ENCODE assay signal across 16 cellular contexts in the genomic region with DNA sequence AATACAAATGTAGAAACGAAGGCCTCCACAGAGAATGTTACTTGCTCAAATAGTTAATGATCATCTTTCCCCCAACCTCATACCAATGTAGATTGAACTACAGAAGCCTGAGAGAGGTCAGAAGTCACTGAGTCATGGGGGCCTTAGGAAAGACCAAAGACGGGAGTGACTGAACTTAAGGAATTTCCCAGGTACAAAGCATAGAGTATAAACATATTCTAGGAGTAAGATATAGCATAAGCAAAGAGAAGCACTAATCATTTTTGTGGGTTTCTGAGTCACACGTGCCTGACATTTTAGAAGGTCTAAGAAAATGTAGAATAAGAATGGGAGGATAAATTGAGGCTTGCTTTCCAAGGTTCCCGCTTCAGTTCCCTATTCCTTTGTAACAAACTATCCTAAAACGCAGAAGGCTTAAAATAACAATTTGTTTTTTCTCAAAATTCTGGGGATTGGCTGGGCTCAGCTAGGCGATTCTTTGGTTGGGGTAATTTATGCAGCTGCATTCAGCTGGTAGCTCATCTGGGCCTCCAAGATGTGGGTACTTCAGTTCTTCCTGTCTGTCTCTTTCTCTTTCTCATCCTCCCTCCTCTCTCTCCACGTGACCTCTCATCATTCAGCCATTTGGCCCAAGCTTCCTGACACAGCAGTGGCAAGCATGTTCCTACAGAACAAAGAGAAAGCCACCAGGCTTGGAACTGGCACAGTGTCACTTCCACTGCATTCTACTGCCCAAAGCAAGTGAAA.
DNase-seq lines count a peak whose midpoint lies in the region; ATAC-seq and TF ChIP-seq lines count a peak whose summit lies in the region.
"Had no signal": no experiment of that assay in that cellular context is flagged by ENCODE, and none has a peak within 500 bp of the region (broad histone marks: within the 10 kb centered on the region; RNA-seq: fewer than 3 reads in every experiment).

No MANE protein-coding gene starts in this region.

- H3K4me3 ChIP-seq in mesendoderm (ENCODE audit: low read length): no peak overlapping the region
- H3K4me3 ChIP-seq in H7 (ENCODE audit: insufficient read depth, low read depth, low read length): no peak overlapping the region
- no peak overlapping the region for H3K4me3 ChIP-seq in vagina
- H3K4me3 ChIP-seq: heart left ventricle, neural progenitor cell, skin epidermis had no signal

- DNase-seq in NCI-H510A treated with DMSO at 0.1 percent for 48 hours (lab: John Stamatoyannopoulos, UW) (peak; percentile 57), NCI-H510A (lab: John Stamatoyannopoulos, UW) (no peak), HFFc6 (no peak), mesendoderm (no peak), OCI-M1 (lab: John Stamatoyannopoulos, UW) (no peak), H7 (no peak), vagina (ENCODE audit: extremely low spot score in 2 of 2) (no peak)
- peak; percentile 17 for DNase-seq in activated naive CD8-positive, alpha-beta T cell treated with anti-CD3 and anti-CD28 coated beads, Interleukin-2, amount 50 U/mL, for 24 hours
- DNase-seq: activated CD4-positive, alpha-beta T cell treated with anti-CD3 and anti-CD28 coated beads, Interleukin-2, amount 10 ng/mL, durations not matched to agents 7 days and 5 days; amygdala; heart left ventricle; NCI-H1930; SW 1271 had no signal

- no peak overlapping the region for H3K56ac ChIP-seq in mesendoderm (ENCODE audit: low read length)

- TF ChIP-seq POLR2A in vagina (IDR thresholded peaks at IDR 0.05): no peak

- peaks cover 9% of the 10 kb centered on the region for H3K9me3 Mint-ChIP-seq in HFFc6
- peaks cover 9% of the 10 kb centered on the region for H3K9me3 Mint-ChIP-seq in activated naive CD8-positive, alpha-beta T cell treated with anti-CD3 and anti-CD28 coated beads, Interleukin-2, amount 50 U/mL, for 24 hours
- H3K9me3 Mint-ChIP-seq: neural progenitor cell had no signal

- H3K27me3 Mint-ChIP-seq in HFFc6 (ENCODE audit: insufficient read depth): no peaks in the 10 kb centered on the region; the same call in 1 of the 2 replicates
- H3K27me3 Mint-ChIP-seq in activated naive CD8-positive, alpha-beta T cell treated with anti-CD3 and anti-CD28 coated beads, Interleukin-2, amount 50 U/mL, for 24 hours: no peaks in the 10 kb centered on the region
- H3K27me3 Mint-ChIP-seq: activated CD4-positive, alpha-beta T cell treated with anti-CD3 and anti-CD28 coated beads, Interleukin-2, amount 10 ng/mL, durations not matched to agents 7 days and 5 days had no signal

- no peak overlapping the region for H3K4me3 Mint-ChIP-seq in HFFc6
- peak overlapping the region; percentile 58 for H3K4me3 Mint-ChIP-seq in activated naive CD8-positive, alpha-beta T cell treated with anti-CD3 and anti-CD28 coated beads, Interleukin-2, amount 50 U/mL, for 24 hours
- H3K4me3 Mint-ChIP-seq: activated CD4-positive, alpha-beta T cell treated with anti-CD3 and anti-CD28 coated beads, Interleukin-2, amount 10 ng/mL, durations not matched to agents 7 days and 5 days; neural progenitor cell had no signal

- H3K4ac ChIP-seq in mesendoderm (ENCODE audit: low read depth, low read length): no peak overlapping the region

- H2BK5ac ChIP-seq in mesendoderm (ENCODE audit: low read length): no peak overlapping the region

- H3K79me2 ChIP-seq in mesendoderm (ENCODE audit: control insufficient read depth, insufficient read depth, low read length): no peaks in the 10 kb centered on the region

- ATAC-seq in activated naive CD8-positive, alpha-beta T cell treated with anti-CD3 and anti-CD28 coated beads, Interleukin-2, amount 50 U/mL, for 24 hours: peak; percentile 90
- ATAC-seq: heart left ventricle, left lobe of liver had no signal

- no peak overlapping the region for H3K9ac ChIP-seq in mesendoderm (ENCODE audit: low read length)
- H3K9ac ChIP-seq: neural progenitor cell had no signal

- H3K18ac ChIP-seq in mesendoderm (ENCODE audit: low read length): no peak overlapping the region

- no peak for TF ChIP-seq CTCF in HFFc6 (IDR thresholded peaks at IDR 0.05)
- no peak for TF ChIP-seq CTCF in vagina (IDR thresholded peaks at IDR 0.05)

- H3K27ac Mint-ChIP-seq in HFFc6: peak overlapping the region; percentile 32; the same call in 1 of the 2 replicates
- peak overlapping the region; percentile 98 for H3K27ac Mint-ChIP-seq in activated naive CD8-positive, alpha-beta T cell treated with anti-CD3 and anti-CD28 coated beads, Interleukin-2, amount 50 U/mL, for 24 hours
- H3K27ac Mint-ChIP-seq: activated CD4-positive, alpha-beta T cell treated with anti-CD3 and anti-CD28 coated beads, Interleukin-2, amount 10 ng/mL, durations not matched to agents 7 days and 5 days; neural progenitor cell had no signal

- H3K23ac ChIP-seq in mesendoderm (ENCODE audit: low read length): no peak overlapping the region

- peak overlapping the region; percentile 69 for H2AK5ac ChIP-seq in mesendoderm (ENCODE audit: low read length)

- no peak overlapping the region for H2BK15ac ChIP-seq in mesendoderm (replicated peaks; ENCODE audit: low read depth)

- H3K4me1 ChIP-seq in mesendoderm (ENCODE audit: control insufficient read depth, low read depth, low read length): peaks cover 9% of the 10 kb centered on the region
- peaks cover 9% of the 10 kb centered on the region for H3K4me1 ChIP-seq in vagina
- H3K4me1 ChIP-seq: neural progenitor cell had no signal

- H4K5ac ChIP-seq in mesendoderm (ENCODE audit: low read length): no peak overlapping the region

- H3K4me2 ChIP-seq in mesendoderm (ENCODE audit: low read length): no peak overlapping the region
- H3K4me2 ChIP-seq: neural progenitor cell had no signal

- H3K79me1 ChIP-seq in mesendoderm (ENCODE audit: low read length): no peaks in the 10 kb centered on the region

- H3K36me3 Mint-ChIP-seq in HFFc6 (ENCODE audit: low read depth): peaks cover 21% of the 10 kb centered on the region
- peaks cover 51% of the 10 kb centered on the region for H3K36me3 Mint-ChIP-seq in activated naive CD8-positive, alpha-beta T cell treated with anti-CD3 and anti-CD28 coated beads, Interleukin-2, amount 50 U/mL, for 24 hours (ENCODE audit: low read depth)

- H3K4me1 Mint-ChIP-seq in HFFc6 (ENCODE audit: low read depth): peaks cover 31% of the 10 kb centered on the region
- peaks cover 78% of the 10 kb centered on the region for H3K4me1 Mint-ChIP-seq in activated naive CD8-positive, alpha-beta T cell treated with anti-CD3 and anti-CD28 coated beads, Interleukin-2, amount 50 U/mL, for 24 hours
- H3K4me1 Mint-ChIP-seq: neural progenitor cell had no signal

- intact Hi-C loops in vagina (cut with DNase I): no loop called here

- H2BK120ac ChIP-seq in mesendoderm (ENCODE audit: low read depth, low read length): no peak overlapping the region

- no CpG with 5 or more reads among the region's 7 CpGs for WGBS in mesendoderm (ENCODE audit: extremely low coverage, insufficient coverage, low lambda C conversion rate)

- no peaks in the 10 kb centered on the region for H3K9me3 ChIP-seq in vagina

- H4K8ac ChIP-seq in mesendoderm (ENCODE audit: low read depth, low read length): no peak overlapping the region

- no peaks in the 10 kb centered on the region for H3K27me3 ChIP-seq in mesendoderm (ENCODE audit: insufficient read depth, low read length, poor library complexity)
- no peaks in the 10 kb centered on the region for H3K27me3 ChIP-seq in H7 (ENCODE audit: control insufficient read depth, insufficient read depth, low read length)
- H3K27me3 ChIP-seq in vagina: no peaks in the 10 kb centered on the region
- H3K27me3 ChIP-seq: heart left ventricle, neural progenitor cell had no signal

- H3K27ac ChIP-seq in mesendoderm (ENCODE audit: low read depth, low read length) (no peak overlapping the region), vagina (no peak overlapping the region)
- H3K27ac ChIP-seq: heart left ventricle, neural progenitor cell, skin epidermis had no signal

- H3K36me3 ChIP-seq in mesendoderm (ENCODE audit: control insufficient read depth, insufficient read depth, low read length) (no peaks in the 10 kb centered on the region), H7 (replicated peaks; ENCODE audit: control insufficient read depth, insufficient read depth, low read length) (no peaks in the 10 kb centered on the region), vagina (no peaks in the 10 kb centered on the region)
- H3K36me3 ChIP-seq: heart left ventricle had no signal

Comparison
In these comparisons a context has a peak if more than half of its experiments do, and no peak if none do; other contexts are left out.
1. DNase-seq: peak in NCI-H510A treated with DMSO at 0.1 percent for 48 hours (single experiment) and activated naive CD8-positive, alpha-beta T cell treated with anti-CD3 and anti-CD28 coated beads, Interleukin-2, amount 50 U/mL, for 24 hours (single experiment); none in NCI-H510A (single experiment), HFFc6 (single experiment), mesendoderm (single experiment), OCI-M1 (single experiment), H7 (single experiment) and vagina (0 of 2).